In the genomic region with DNA sequence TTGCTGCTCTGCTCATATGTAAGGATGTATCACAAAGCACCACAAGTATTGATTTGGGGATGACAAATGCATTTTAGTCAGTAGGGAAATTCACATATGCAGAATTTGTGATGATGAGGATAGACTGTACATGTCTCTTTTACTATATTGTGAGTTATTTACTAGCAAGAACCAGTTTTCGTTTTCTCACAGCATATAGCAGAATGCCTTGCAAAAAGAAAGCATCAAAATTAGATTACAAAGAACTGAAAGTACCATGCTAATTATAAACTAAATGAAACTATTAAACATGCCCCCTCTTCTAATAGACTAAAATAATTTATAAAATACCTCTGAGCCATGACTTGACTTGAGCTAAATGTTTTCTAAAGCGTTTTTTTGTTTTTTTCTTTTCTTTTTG, we compare ENCODE assay signal across 22 cellular contexts. TPM values are rescaled to one million over a fixed set of nuclear protein-coding genes. Genes with fewer than 3 reads are reported as not detected.
DNase-seq lines count a peak whose midpoint lies in the region; ATAC-seq and TF ChIP-seq lines count a peak whose summit lies in the region.
"Had no signal": no experiment of that assay in that cellular context is flagged by ENCODE, and none has a peak within 500 bp of the region (broad histone marks: within the 10 kb centered on the region; RNA-seq: fewer than 3 reads in every experiment).

No MANE protein-coding gene starts in this region.

- H3K9me3 Mint-ChIP-seq in activated T-helper 17 cell treated with anti-CD3 and anti-CD28 coated beads, Interleukin-2, amount 50 U/mL, for 72 hours: no peaks in the 10 kb centered on the region
- no peaks in the 10 kb centered on the region for H3K9me3 Mint-ChIP-seq in stimulated activated effector memory CD8-positive, alpha-beta T cell treated with anti-CD3 and anti-CD28 coated beads, Interleukin-12 subunit alpha, Interleukin-12 subunit beta, amount 100 ng/mL, for 72 hours
- H3K9me3 Mint-ChIP-seq: CD14-positive monocyte; CD4-positive, alpha-beta T cell; CD8-positive, alpha-beta memory T cell; GM23338; H9 had no signal

- peaks cover 13% of the 10 kb centered on the region for H3K4me1 Mint-ChIP-seq in activated T-helper 17 cell treated with anti-CD3 and anti-CD28 coated beads, Interleukin-2, amount 50 U/mL, for 72 hours
- peaks cover 11% of the 10 kb centered on the region for H3K4me1 Mint-ChIP-seq in stimulated activated effector memory CD8-positive, alpha-beta T cell treated with anti-CD3 and anti-CD28 coated beads, Interleukin-12 subunit alpha, Interleukin-12 subunit beta, amount 100 ng/mL, for 72 hours
- H3K4me1 Mint-ChIP-seq: CD14-positive monocyte, GM23338, H9 had no signal

- no peak overlapping the region for H3K27ac Mint-ChIP-seq in activated T-helper 17 cell treated with anti-CD3 and anti-CD28 coated beads, Interleukin-2, amount 50 U/mL, for 72 hours
- no peak overlapping the region for H3K27ac Mint-ChIP-seq in stimulated activated effector memory CD8-positive, alpha-beta T cell treated with anti-CD3 and anti-CD28 coated beads, Interleukin-12 subunit alpha, Interleukin-12 subunit beta, amount 100 ng/mL, for 72 hours
- H3K27ac Mint-ChIP-seq: CD14-positive monocyte; CD4-positive, alpha-beta T cell; GM23338; H9 had no signal

- no peaks in the 10 kb centered on the region for H4K20me1 ChIP-seq in MM.1S (ENCODE audit: insufficient read depth, low read length)
- H4K20me1 ChIP-seq: BLaER1 treated with 17β-estradiol and CSF1 and Interleukin-3, amounts not matched to agents 10 nM and 100 nM had no signal

- DNase-seq in MM.1S: peak; percentile 63
- DNase-seq in stimulated activated effector memory CD8-positive, alpha-beta T cell treated with anti-CD3 and anti-CD28 coated beads, Interleukin-12 subunit alpha, Interleukin-12 subunit beta, amount 100 ng/mL, for 72 hours (ENCODE audit: low spot score in 2 of 2): no peak
- no peak for DNase-seq in COLO668 (lab: John Stamatoyannopoulos, UW; ENCODE audit: unreplicated experiment)
- DNase-seq in NCI-H2196 (lab: John Stamatoyannopoulos, UW; ENCODE audit: unreplicated experiment): no peak
- no peak for DNase-seq in DMS53 (lab: John Stamatoyannopoulos, UW)
- DNase-seq: 8988T; ACHN; AML-193; BE2C; Calu3; CD4-positive, alpha-beta T cell; CD8-positive, alpha-beta memory T cell; COR-L47; DND-41; H9 had no signal

- peaks cover 56% of the 10 kb centered on the region for H3K4me1 ChIP-seq in MM.1S (ENCODE audit: low read length)
- H3K4me1 ChIP-seq: A549, BE2C had no signal

- peaks cover 32% of the 10 kb centered on the region for H3F3A ChIP-seq in MM.1S (ENCODE audit: insufficient read depth, low read length)

- no peaks in the 10 kb centered on the region for H3K9me2 ChIP-seq in MM.1S (replicated peaks; ENCODE audit: insufficient read depth, low read length)

- peak overlapping the region; percentile 74 for H3K4me2 ChIP-seq in MM.1S (ENCODE audit: low read depth, low read length)
- H3K4me2 ChIP-seq: A549; BLaER1 treated with 17β-estradiol and CSF1 and Interleukin-3, amounts not matched to agents 10 nM and 100 nM; GM23338 had no signal

- H3K27me3 ChIP-seq in MM.1S (replicated peaks; ENCODE audit: insufficient read depth, low read length): no peaks in the 10 kb centered on the region
- H3K27me3 ChIP-seq: BE2C had no signal

- peak overlapping the region; percentile 42 for H3K4me3 ChIP-seq in MM.1S (ENCODE audit: low read length)
- H3K4me3 ChIP-seq: A549; BLaER1 treated with 17β-estradiol and CSF1 and Interleukin-3, amounts not matched to agents 10 nM and 100 nM; GM23338 had no signal

- peak; percentile 61 for ATAC-seq in GM18867 (IDR thresholded peaks at IDR 0.05; ENCODE audit: unreplicated experiment)
- ATAC-seq in activated T-helper 17 cell treated with anti-CD3 and anti-CD28 coated beads, Interleukin-2, amount 50 U/mL, for 72 hours (replicated peaks): peak; percentile 42
- peak; percentile 51 for ATAC-seq in stimulated activated effector memory CD8-positive, alpha-beta T cell treated with anti-CD3 and anti-CD28 coated beads, Interleukin-12 subunit alpha, Interleukin-12 subunit beta, amount 100 ng/mL, for 72 hours
- ATAC-seq: A549, GM23338, HCT116 had no signal

- H3K9ac ChIP-seq in MM.1S (ENCODE audit: low read length): peak overlapping the region; percentile 50; the same call in 1 of the 2 replicates
- H3K9ac ChIP-seq: BLaER1 treated with 17β-estradiol and CSF1 and Interleukin-3, amounts not matched to agents 10 nM and 100 nM had no signal

- no peak for TF ChIP-seq CTCF in MM.1S (IDR thresholded peaks at IDR 0.05; ENCODE audit: low read length)

- no peak overlapping the region for H3K4me3 Mint-ChIP-seq in activated T-helper 17 cell treated with anti-CD3 and anti-CD28 coated beads, Interleukin-2, amount 50 U/mL, for 72 hours
- no peak overlapping the region for H3K4me3 Mint-ChIP-seq in stimulated activated effector memory CD8-positive, alpha-beta T cell treated with anti-CD3 and anti-CD28 coated beads, Interleukin-12 subunit alpha, Interleukin-12 subunit beta, amount 100 ng/mL, for 72 hours
- H3K4me3 Mint-ChIP-seq: CD14-positive monocyte; CD4-positive, alpha-beta T cell; CD8-positive, alpha-beta memory T cell; GM23338; H9 had no signal

- H3K27me3 Mint-ChIP-seq in activated T-helper 17 cell treated with anti-CD3 and anti-CD28 coated beads, Interleukin-2, amount 50 U/mL, for 72 hours: no peaks in the 10 kb centered on the region
- H3K27me3 Mint-ChIP-seq: CD4-positive, alpha-beta T cell; CD8-positive, alpha-beta memory T cell had no signal

- H3K27ac ChIP-seq in MM.1S (ENCODE audit: low read length): peak overlapping the region; percentile 88
- H3K27ac ChIP-seq: A549; BLaER1 treated with 17β-estradiol and CSF1 and Interleukin-3, amounts not matched to agents 10 nM and 100 nM had no signal

- peak overlapping the region; percentile 62 for H2AFZ ChIP-seq in MM.1S (ENCODE audit: low read length)
- H2AFZ ChIP-seq: GM23338 had no signal

- H3K36me3 Mint-ChIP-seq in activated T-helper 17 cell treated with anti-CD3 and anti-CD28 coated beads, Interleukin-2, amount 50 U/mL, for 72 hours (ENCODE audit: low read depth): peaks cover 63% of the 10 kb centered on the region
- peaks cover 98% of the 10 kb centered on the region for H3K36me3 Mint-ChIP-seq in stimulated activated effector memory CD8-positive, alpha-beta T cell treated with anti-CD3 and anti-CD28 coated beads, Interleukin-12 subunit alpha, Interleukin-12 subunit beta, amount 100 ng/mL, for 72 hours
- H3K36me3 Mint-ChIP-seq: CD14-positive monocyte had no signal

- H3K36me3 ChIP-seq in MM.1S (replicated peaks; ENCODE audit: insufficient read depth, low read length): no peaks in the 10 kb centered on the region
- H3K36me3 ChIP-seq: BE2C; BLaER1 treated with 17β-estradiol and CSF1 and Interleukin-3, amounts not matched to agents 10 nM and 100 nM had no signal

- no peaks in the 10 kb centered on the region for H3K79me2 ChIP-seq in MM.1S (ENCODE audit: low read length)

- no peaks in the 10 kb centered on the region for H3K9me3 ChIP-seq in MM.1S (replicated peaks; ENCODE audit: insufficient read depth, low read length)
- H3K9me3 ChIP-seq: A549; BE2C; BLaER1 treated with 17β-estradiol and CSF1 and Interleukin-3, amounts not matched to agents 10 nM and 100 nM had no signal

RNA-seq across cellular contexts. Expression of a gene that starts 20.1 kb away (rescaled TPM):
- total RNA-seq in activated T-helper 17 cell treated with anti-CD3 and anti-CD28 coated beads, Interleukin-2, amount 50 U/mL, for 72 hours: 1 to 10 TPM; 3.6 to 7.5 TPM
- total RNA-seq: Calu3, GM23338, H9 had no signal
